In genomic region chr5:164298165-164298564, GRCh38 we compare ENCODE assay signal across 18 cellular contexts.
A peak's percentile ranks its signal among the peaks of the same experiment; 100 is the strongest.
DNase-seq lines count a peak whose midpoint lies in the region; ATAC-seq and TF ChIP-seq lines count a peak whose summit lies in the region.
"Had no signal": no experiment of that assay in that cellular context is flagged by ENCODE, and none has a peak within 500 bp of the region (broad histone marks: within the 10 kb centered on the region; RNA-seq: fewer than 3 reads in every experiment).

No MANE protein-coding gene starts in this region.

- H3K4me2 ChIP-seq in neural cell (ENCODE audit: low read length) (peak overlapping the region; percentile 50), osteoblast (ENCODE audit: insufficient read depth, low read length) (peak overlapping the region; percentile 52)

- H3K36me3 ChIP-seq in neural cell (ENCODE audit: insufficient read depth, low read length) (no peaks in the 10 kb centered on the region), osteoblast (ENCODE audit: insufficient read depth, low read length) (no peaks in the 10 kb centered on the region)

- H3K9me3 ChIP-seq in neural cell (ENCODE audit: low read length) (no peaks in the 10 kb centered on the region), osteoblast (ENCODE audit: low read depth, low read length) (no peaks in the 10 kb centered on the region)

- H2AFZ ChIP-seq in neural cell (ENCODE audit: low read depth, low read length) (no peak overlapping the region), osteoblast (ENCODE audit: low read length) (no peak overlapping the region)
- H2AFZ ChIP-seq: GM23248 had no signal

- H3F3A ChIP-seq in neural cell (ENCODE audit: insufficient read depth, low read length, poor library complexity, severe bottlenecking), result no peaks in the 10 kb centered on the region

- H3K79me2 ChIP-seq in neural cell (replicated peaks; ENCODE audit: insufficient read depth, low read length) (no peaks in the 10 kb centered on the region), osteoblast (ENCODE audit: insufficient read depth, low read length) (peaks cover 12% of the 10 kb centered on the region)

- H3K36me3 Mint-ChIP-seq in brain, result no peaks in the 10 kb centered on the region
- no peaks in the 10 kb centered on the region for H3K36me3 Mint-ChIP-seq in effector memory CD8-positive, alpha-beta T cell (ENCODE audit: insufficient read depth)
- H3K36me3 Mint-ChIP-seq: CD4-positive, alpha-beta memory T cell had no signal

- TF ChIP-seq EP300 in neural cell (conservative IDR thresholded peaks at IDR 0.05; ENCODE audit: poor library complexity, severe bottlenecking), result no peak

- H3K4me1 Mint-ChIP-seq in brain, result peaks cover 40% of the 10 kb centered on the region
- H3K4me1 Mint-ChIP-seq in effector memory CD8-positive, alpha-beta T cell (ENCODE audit: low read depth in 2 of 2), result peaks cover 0 to 2% of the 10 kb centered on the region in 2 donors
- H3K4me1 Mint-ChIP-seq: CD4-positive, alpha-beta memory T cell had no signal

- ATAC-seq in effector memory CD8-positive, alpha-beta T cell (replicated peaks), result no peak
- ATAC-seq: K562 had no signal

- no peak overlapping the region for H3K9ac ChIP-seq in neural cell (ENCODE audit: low read length)
- H3K9ac ChIP-seq: GM23248 had no signal

- peak overlapping the region; percentile 66 for H3K4me3 ChIP-seq in neural cell (ENCODE audit: low read length)
- H3K4me3 ChIP-seq in osteoblast (ENCODE audit: insufficient read depth, low read length), result peak overlapping the region; percentile 73
- H3K4me3 ChIP-seq: GM23248, K562 had no signal

- H3K27ac ChIP-seq in neural cell (ENCODE audit: low read length) (no peak overlapping the region), osteoblast (ENCODE audit: low read depth, low read length) (no peak overlapping the region)
- H3K27ac ChIP-seq: C4-2B, GM23248, HL-60 had no signal

- TF ChIP-seq CTCF in brain (conservative IDR thresholded peaks at IDR 0.05) (no peak), neural cell (IDR thresholded peaks at IDR 0.05; ENCODE audit: poor library complexity, severe bottlenecking) (no peak), osteoblast (IDR thresholded peaks at IDR 0.05; ENCODE audit: extremely low read depth, low read depth, low read length) (no peak)

- H3K27ac Mint-ChIP-seq in brain, result no peak overlapping the region
- no peak overlapping the region for H3K27ac Mint-ChIP-seq in effector memory CD8-positive, alpha-beta T cell
- H3K27ac Mint-ChIP-seq: CD4-positive, alpha-beta memory T cell; HFFc6 had no signal

- H4K20me1 ChIP-seq in neural cell (ENCODE audit: insufficient read depth) (no peaks in the 10 kb centered on the region), osteoblast (ENCODE audit: insufficient read depth, low read length) (no peaks in the 10 kb centered on the region)

- peaks cover 5% of the 10 kb centered on the region for H3K27me3 Mint-ChIP-seq in brain
- no peaks in the 10 kb centered on the region for H3K27me3 Mint-ChIP-seq in effector memory CD8-positive, alpha-beta T cell
- H3K27me3 Mint-ChIP-seq: CD4-positive, alpha-beta memory T cell had no signal

- peaks cover 41% of the 10 kb centered on the region for H3K27me3 ChIP-seq in neural cell (ENCODE audit: insufficient read depth, low read depth, low read length)
- H3K27me3 ChIP-seq in osteoblast (ENCODE audit: insufficient read depth, low read length), result no peaks in the 10 kb centered on the region

- H3K4me3 Mint-ChIP-seq in brain, result peak overlapping the region in 3 of 5 experiments; percentile 82 to 92 (median 88)
- no peak overlapping the region for H3K4me3 Mint-ChIP-seq in effector memory CD8-positive, alpha-beta T cell
- H3K4me3 Mint-ChIP-seq: CD4-positive, alpha-beta memory T cell; HFFc6 had no signal

- TF ChIP-seq RAD21 in neural cell (conservative IDR thresholded peaks at IDR 0.05), result no peak

- DNase-seq in osteoblast (ENCODE audit: insufficient read length, low spot score, missing footprints), result no peak
- no peak for DNase-seq in NCI-H1694 treated with DMSO at 0.1 percent for 48 hours (lab: John Stamatoyannopoulos, UW)
- no peak for DNase-seq in activated CD4-positive, alpha-beta T cell treated with anti-CD3 and anti-CD28 coated beads for 48 hours
- no peak for DNase-seq in effector memory CD8-positive, alpha-beta T cell
- DNase-seq in NOMO-1 treated with dmso at 0.1 percent for 144 hours (lab: John Stamatoyannopoulos, UW; ENCODE audit: unreplicated experiment), result no peak
- DNase-seq: AML-193; CD4-positive, alpha-beta memory T cell; DMS79 treated with DMSO at 0.1 percent for 48 hours; GF-D8; GM23248; HCEC 1CT; HFFc6; IMR-90 had no signal

- H3K9me3 Mint-ChIP-seq in brain, result peaks cover 0 to 5% (median 4%) of the 10 kb centered on the region in 5 experiments
- peaks cover 0 to 2% of the 10 kb centered on the region in 2 donors for H3K9me3 Mint-ChIP-seq in effector memory CD8-positive, alpha-beta T cell

- H3K9me2 ChIP-seq in neural cell (ENCODE audit: insufficient read depth, low read length), result no peaks in the 10 kb centered on the region

- H3K4me1 ChIP-seq in osteoblast (ENCODE audit: insufficient read depth, low read length), result peaks cover 19% of the 10 kb centered on the region

TF ChIP-seq in neural cell, 6 proteins besides CTCF, POLR2A, EP300 and RAD21:
- TF ChIP-seq MXI1 (conservative IDR thresholded peaks at IDR 0.05; ENCODE audit: poor library complexity, severe bottlenecking), result no peak
- TF ChIP-seq SMC3 (conservative IDR thresholded peaks at IDR 0.05; ENCODE audit: poor library complexity), result no peak
- TF ChIP-seq EZH2 (IDR thresholded peaks at IDR 0.05; ENCODE audit: borderline replicate concordance, insufficient read depth, low read length, poor library complexity, severe bottlenecking), result no peak
- no peak for TF ChIP-seq POLR2AphosphoS5 (IDR thresholded peaks at IDR 0.05)
- TF ChIP-seq, protein P1, sequence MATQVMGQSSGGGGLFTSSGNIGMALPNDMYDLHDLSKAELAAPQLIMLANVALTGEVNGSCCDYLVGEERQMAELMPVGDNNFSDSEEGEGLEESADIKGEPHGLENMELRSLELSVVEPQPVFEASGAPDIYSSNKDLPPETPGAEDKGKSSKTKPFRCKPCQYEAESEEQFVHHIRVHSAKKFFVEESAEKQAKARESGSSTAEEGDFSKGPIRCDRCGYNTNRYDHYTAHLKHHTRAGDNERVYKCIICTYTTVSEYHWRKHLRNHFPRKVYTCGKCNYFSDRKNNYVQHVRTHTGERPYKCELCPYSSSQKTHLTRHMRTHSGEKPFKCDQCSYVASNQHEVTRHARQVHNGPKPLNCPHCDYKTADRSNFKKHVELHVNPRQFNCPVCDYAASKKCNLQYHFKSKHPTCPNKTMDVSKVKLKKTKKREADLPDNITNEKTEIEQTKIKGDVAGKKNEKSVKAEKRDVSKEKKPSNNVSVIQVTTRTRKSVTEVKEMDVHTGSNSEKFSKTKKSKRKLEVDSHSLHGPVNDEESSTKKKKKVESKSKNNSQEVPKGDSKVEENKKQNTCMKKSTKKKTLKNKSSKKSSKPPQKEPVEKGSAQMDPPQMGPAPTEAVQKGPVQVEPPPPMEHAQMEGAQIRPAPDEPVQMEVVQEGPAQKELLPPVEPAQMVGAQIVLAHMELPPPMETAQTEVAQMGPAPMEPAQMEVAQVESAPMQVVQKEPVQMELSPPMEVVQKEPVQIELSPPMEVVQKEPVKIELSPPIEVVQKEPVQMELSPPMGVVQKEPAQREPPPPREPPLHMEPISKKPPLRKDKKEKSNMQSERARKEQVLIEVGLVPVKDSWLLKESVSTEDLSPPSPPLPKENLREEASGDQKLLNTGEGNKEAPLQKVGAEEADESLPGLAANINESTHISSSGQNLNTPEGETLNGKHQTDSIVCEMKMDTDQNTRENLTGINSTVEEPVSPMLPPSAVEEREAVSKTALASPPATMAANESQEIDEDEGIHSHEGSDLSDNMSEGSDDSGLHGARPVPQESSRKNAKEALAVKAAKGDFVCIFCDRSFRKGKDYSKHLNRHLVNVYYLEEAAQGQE (IDR thresholded peaks at IDR 0.05; ENCODE audit: borderline replicate concordance), result no peak
- TF ChIP-seq TAF1 (IDR thresholded peaks at IDR 0.05; ENCODE audit: low read depth), result no peak

Comparison
In these comparisons a context has a peak if more than half of its experiments do, and no peak if none do; other contexts are left out.
1. H3K4me3 Mint-ChIP-seq: peak in brain (3 of 5); none in effector memory CD8-positive, alpha-beta T cell (0 of 2).